Comparison of ENCODE assay signal across 12 cellular contexts in the genomic region with DNA sequence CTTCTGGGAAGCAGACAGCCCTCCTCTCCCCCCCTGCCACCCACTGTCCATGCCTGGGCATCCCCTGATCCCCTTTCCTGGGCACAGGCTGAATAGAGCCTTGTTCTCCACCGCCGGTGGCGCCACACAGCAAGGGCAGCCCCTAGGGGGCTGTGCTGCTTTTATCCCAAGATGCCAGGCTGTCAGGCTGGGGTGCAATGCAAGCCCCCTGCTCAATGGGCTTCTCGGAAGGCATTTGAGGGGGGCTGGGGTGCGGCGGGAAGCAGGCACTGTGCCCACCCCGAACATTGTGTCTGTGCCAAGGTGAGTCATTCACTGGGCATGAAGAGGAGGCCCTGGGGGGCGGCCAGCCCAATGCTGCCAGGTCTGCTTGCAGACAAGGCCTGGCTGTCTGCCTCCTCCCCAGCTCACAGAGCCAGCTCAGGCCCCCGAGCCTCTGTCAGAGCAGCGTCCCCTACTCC. TPM values are rescaled to one million over a fixed set of nuclear protein-coding genes. Genes with fewer than 3 reads are reported as not detected.
DNase-seq lines count a peak whose midpoint lies in the region; FAIRE-seq and TF ChIP-seq lines count a peak whose summit lies in the region.
"Had no signal": no experiment of that assay in that cellular context is flagged by ENCODE, and none has a peak within 500 bp of the region (broad histone marks: within the 10 kb centered on the region; RNA-seq: fewer than 3 reads in every experiment).

No MANE protein-coding gene starts in this region.

- H3K36me3 Mint-ChIP-seq in type B pancreatic cell: no peaks in the 10 kb centered on the region

- peak; percentile 41 for DNase-seq in AG08396 (ENCODE audit: low spot score)
- peak; percentile 22 for DNase-seq in RCC 7860 (ENCODE audit: low spot score)
- peak; percentile 32 to 58 for DNase-seq in fibroblast of lung (ENCODE audit: low read depth in 2 of 2)
- DNase-seq in nucleus accumbens (lab: John Stamatoyannopoulos, UW): peak in 51 of 56 donors; percentile 8 to 93 (median 71)
- no peak for DNase-seq in H7
- DNase-seq in activated CD8-positive, alpha-beta memory T cell treated with anti-CD3 and anti-CD28 coated beads, Interleukin-2, amount 50 U/mL, for 48 hours: no peak
- DNase-seq in type B pancreatic cell (ENCODE audit: extremely low spot score, unreplicated experiment): no peak
- no peak for DNase-seq in SHP77 (lab: John Stamatoyannopoulos, UW)
- DNase-seq: RPMI8226 had no signal

- H2AFZ ChIP-seq in fibroblast of lung (ENCODE audit: low read length): no peak overlapping the region

- H3K9me3 Mint-ChIP-seq in type B pancreatic cell: no peaks in the 10 kb centered on the region

- no peak overlapping the region for H3K27ac ChIP-seq in fibroblast of lung (ENCODE audit: insufficient read depth, low read length)
- H3K27ac ChIP-seq: BLaER1, gastrocnemius medialis, ovary had no signal

- no peaks in the 10 kb centered on the region for H3K9me3 ChIP-seq in fibroblast of lung (ENCODE audit: control insufficient read depth, insufficient read depth, low read depth, low read length)
- H3K9me3 ChIP-seq: BLaER1, gastrocnemius medialis, ovary had no signal

- no peaks in the 10 kb centered on the region for H3K79me2 ChIP-seq in fibroblast of lung (ENCODE audit: control insufficient read depth, insufficient read depth, low read length)

- H3K27me3 Mint-ChIP-seq in type B pancreatic cell: peaks cover 50% of the 10 kb centered on the region

- H3K27ac Mint-ChIP-seq in type B pancreatic cell: no peak overlapping the region

- H3K27me3 ChIP-seq in fibroblast of lung (ENCODE audit: control insufficient read depth, insufficient read depth, low read length): peaks cover 9% of the 10 kb centered on the region
- peaks cover 11% of the 10 kb centered on the region for H3K27me3 ChIP-seq in H7 (ENCODE audit: control insufficient read depth, insufficient read depth, low read length)
- H3K27me3 ChIP-seq: ovary had no signal

- no peak for TF ChIP-seq CTCF in fibroblast of lung (conservative IDR thresholded peaks at IDR 0.05 in 1 of 2, IDR thresholded peaks at IDR 0.05 in 1 of 2; ENCODE audit: low read depth in 1 of 2, low read length in 2 of 2)
- TF ChIP-seq CTCF in type B pancreatic cell (conservative IDR thresholded peaks at IDR 0.05): no peak

- H3K36me3 ChIP-seq in fibroblast of lung (ENCODE audit: control insufficient read depth, insufficient read depth, low read length) (no peaks in the 10 kb centered on the region), H7 (replicated peaks; ENCODE audit: control insufficient read depth, insufficient read depth, low read length) (no peaks in the 10 kb centered on the region)
- H3K36me3 ChIP-seq: BLaER1, gastrocnemius medialis, ovary had no signal

- no peak overlapping the region for H3K4me2 ChIP-seq in fibroblast of lung (ENCODE audit: extremely low read depth, insufficient read depth, low read length)
- H3K4me2 ChIP-seq: BLaER1 had no signal

- H4K20me1 ChIP-seq in fibroblast of lung (ENCODE audit: control insufficient read depth, extremely low read depth, insufficient read depth, low read length): no peaks in the 10 kb centered on the region
- H4K20me1 ChIP-seq: BLaER1 had no signal

- no peak overlapping the region for H3K4me3 Mint-ChIP-seq in type B pancreatic cell

- H3K9ac ChIP-seq in fibroblast of lung (ENCODE audit: insufficient read depth, low read length): no peak overlapping the region
- H3K9ac ChIP-seq: BLaER1 had no signal

- FAIRE-seq in RCC 7860 (lab: Jason Lieb, UNC): no peak

- H3K4me1 ChIP-seq in fibroblast of lung (ENCODE audit: control insufficient read depth, extremely low read depth, insufficient read depth, low read length): no peaks in the 10 kb centered on the region

- H3K4me3 ChIP-seq in fibroblast of lung (replicated peaks in 1 of 4; ENCODE audit: control extremely low read depth in 1 of 4, insufficient read depth in 1 of 4, low read depth in 3 of 4, low read length in 4 of 4) (no peak overlapping the region), H7 (ENCODE audit: insufficient read depth, low read depth, low read length) (no peak overlapping the region)
- H3K4me3 ChIP-seq: BLaER1, gastrocnemius medialis, ovary had no signal

- peaks cover 5% of the 10 kb centered on the region for H3K4me1 Mint-ChIP-seq in type B pancreatic cell (ENCODE audit: unreplicated experiment)

RNA-seq across cellular contexts. Expression of a gene that starts 1.5 kb away (rescaled TPM):
- total RNA-seq in fibroblast of lung (0.26 and 1.3 TPM in 2 replicates), type B pancreatic cell (ENCODE audit: low replicate concordance) (0.10 and 0.26 TPM in 2 replicates)
- 0.31 and 0.32 TPM in 2 replicates for polyA plus RNA-seq in fibroblast of lung
- 0.24 and 0.41 TPM in 2 replicates for polyA plus RNA-seq in fibroblast of lung (2012)
- not detected in 2 replicates for polyA minus RNA-seq in fibroblast of lung (ENCODE audit: low replicate concordance)
- total RNA-seq in H7 (2014; rRNA removed; shearing (Covaris generic)): 0.10 and 0.85 TPM in 2 replicates
- total RNA-seq: gastrocnemius medialis had no signal

RNA-seq across cellular contexts. Expression of a gene that starts 17.6 kb away (rescaled TPM):
- 74.0 and 88.0 TPM in 2 replicates for total RNA-seq in fibroblast of lung
- polyA plus RNA-seq in fibroblast of lung: 154 and 201 TPM in 2 replicates
- 93.9 and 110 TPM in 2 replicates for polyA plus RNA-seq in fibroblast of lung (2012)
- 338 and 489 TPM in 2 replicates for polyA minus RNA-seq in fibroblast of lung (ENCODE audit: low replicate concordance)
- total RNA-seq in H7 (2014; rRNA removed; shearing (Covaris generic)): 122 and 137 TPM in 2 replicates
- 111 and 122 TPM in 2 replicates for total RNA-seq in type B pancreatic cell (ENCODE audit: low replicate concordance)

RNA-seq across cellular contexts. Expression of a gene that starts 30.8 kb away (rescaled TPM):
- total RNA-seq in fibroblast of lung (under 0.01 and 0.99 TPM in 2 replicates), type B pancreatic cell (ENCODE audit: low replicate concordance) (14.8 and 49.3 TPM in 2 replicates)
- 2.5 and 13.5 TPM in 2 replicates for polyA plus RNA-seq in fibroblast of lung
- polyA plus RNA-seq in fibroblast of lung (2012): 2.5 and 10.3 TPM in 2 replicates
- 7.5 and 44.3 TPM in 2 replicates for polyA minus RNA-seq in fibroblast of lung (ENCODE audit: low replicate concordance)
- 17.9 and 20.4 TPM in 2 replicates for total RNA-seq in H7 (2014; rRNA removed; shearing (Covaris generic))

RNA-seq across cellular contexts. Expression of a gene that starts 51.3 kb away (rescaled TPM):
- total RNA-seq in fibroblast of lung (1.3 and 1.8 TPM in 2 replicates), type B pancreatic cell (ENCODE audit: low replicate concordance) (15.6 and 76.5 TPM in 2 replicates)
- 0.53 and 1.0 TPM in 2 replicates for polyA plus RNA-seq in fibroblast of lung
- 0.83 and 2.4 TPM in 2 replicates for polyA plus RNA-seq in fibroblast of lung (2012)
- 0.19 and 0.79 TPM in 2 replicates for polyA minus RNA-seq in fibroblast of lung (ENCODE audit: low replicate concordance)
- total RNA-seq in H7 (2014; rRNA removed; shearing (Covaris generic)): 12.7 and 17.3 TPM in 2 replicates
- total RNA-seq: gastrocnemius medialis had no signal

Comparison
In these comparisons a context has a peak if more than half of its experiments do, and no peak if none do; other contexts are left out.
1. DNase-seq: peak in AG08396 (single experiment), RCC 7860 (single experiment), fibroblast of lung (2 of 2) and nucleus accumbens (51 of 56); none in H7 (single experiment), activated CD8-positive, alpha-beta memory T cell treated with anti-CD3 and anti-CD28 coated beads, Interleukin-2, amount 50 U/mL, for 48 hours (single experiment), type B pancreatic cell (single experiment) and SHP77 (0 of 2).